17 cellular contexts compared by ENCODE assay signal in genomic region chrY:7728935-7729317, GRCh38.
DNase-seq lines count a peak whose midpoint lies in the region; ATAC-seq and TF ChIP-seq lines count a peak whose summit lies in the region.
"Had no signal": no experiment of that assay in that cellular context is flagged by ENCODE, and none has a peak within 500 bp of the region (broad histone marks: within the 10 kb centered on the region; RNA-seq: fewer than 3 reads in every experiment).

No MANE protein-coding gene starts in this region.

- H3K4me1 ChIP-seq in neutrophil (ENCODE audit: control insufficient read depth in 1 of 2, insufficient read depth in 1 of 2, low read depth in 1 of 2, low read length in 1 of 2) (peaks cover 0 to 84% of the 10 kb centered on the region in 2 experiments), thyroid gland (no peaks in the 10 kb centered on the region)

- peak overlapping the region; percentile 56 for H3K27ac Mint-ChIP-seq in activated naive CD4-positive, alpha-beta T cell treated with anti-CD3 and anti-CD28 coated beads for 36 hours
- H3K27ac Mint-ChIP-seq: CD8-positive, alpha-beta T cell had no signal

- peak overlapping the region; percentile 24; the same call in 1 of the 2 replicates for H3K27ac ChIP-seq in VCaP
- H3K27ac ChIP-seq in neutrophil = peak overlapping the region; percentile 82
- peak overlapping the region in 1 of 3 donors; percentile 65 for H3K27ac ChIP-seq in thyroid gland
- H3K27ac ChIP-seq: ovary had no signal

- intact Hi-C loops in activated naive CD4-positive, alpha-beta T cell treated with anti-CD3 and anti-CD28 coated beads for 36 hours (cut with micrococcal nuclease) = no loop called here
- intact Hi-C loops in thyroid gland (cut with DNase I) = no loop called here

- 30 to 45% methylated on average over 2 of the region's 2 CpGs for WGBS in thyroid gland, 2 donors

- no peaks in the 10 kb centered on the region for H3K36me3 Mint-ChIP-seq in activated naive CD4-positive, alpha-beta T cell treated with anti-CD3 and anti-CD28 coated beads for 36 hours (ENCODE audit: low read depth)
- H3K36me3 Mint-ChIP-seq: CD8-positive, alpha-beta T cell had no signal

- peaks cover 14% of the 10 kb centered on the region for H3K4me1 Mint-ChIP-seq in activated naive CD4-positive, alpha-beta T cell treated with anti-CD3 and anti-CD28 coated beads for 36 hours (ENCODE audit: low read depth)

- no peaks in the 10 kb centered on the region for H3K9me3 ChIP-seq in neutrophil
- H3K9me3 ChIP-seq in thyroid gland = no peaks in the 10 kb centered on the region
- H3K9me3 ChIP-seq: ovary had no signal

- CTCF ChIA-PET in activated naive CD4-positive, alpha-beta T cell treated with anti-CD3 and anti-CD28 coated beads for 36 hours (lab: Charles Lee) = no interaction called here

- H3K9me3 Mint-ChIP-seq in activated naive CD4-positive, alpha-beta T cell treated with anti-CD3 and anti-CD28 coated beads for 36 hours = no peaks in the 10 kb centered on the region
- H3K9me3 Mint-ChIP-seq: CD8-positive, alpha-beta T cell had no signal

- H3K27me3 Mint-ChIP-seq in activated naive CD4-positive, alpha-beta T cell treated with anti-CD3 and anti-CD28 coated beads for 36 hours (ENCODE audit: low read depth) = no peaks in the 10 kb centered on the region

- TF ChIP-seq CTCF in VCaP (conservative IDR thresholded peaks at IDR 0.05) = no peak
- no peak for TF ChIP-seq CTCF in neutrophil (IDR thresholded peaks at IDR 0.05)
- TF ChIP-seq CTCF in thyroid gland (IDR thresholded peaks at IDR 0.05) = no peak

- H3K4me3 Mint-ChIP-seq in activated naive CD4-positive, alpha-beta T cell treated with anti-CD3 and anti-CD28 coated beads for 36 hours = no peak overlapping the region
- H3K4me3 Mint-ChIP-seq: CD8-positive, alpha-beta T cell had no signal

- ATAC-seq in GM21786 (IDR thresholded peaks at IDR 0.05; ENCODE audit: unreplicated experiment) (no peak), GM19395 (IDR thresholded peaks at IDR 0.05; ENCODE audit: unreplicated experiment) (no peak)
- ATAC-seq: activated CD4-positive, CD25-positive, alpha-beta regulatory T cell treated with anti-CD3 and anti-CD28 coated beads, Interleukin-2, amount 50 U/mL, for 24 hours; CD8-positive, alpha-beta T cell had no signal

- DNase-seq in activated naive CD4-positive, alpha-beta T cell treated with anti-CD3 and anti-CD28 coated beads for 36 hours = peak; percentile 58
- DNase-seq in activated naive CD4-positive, alpha-beta T cell treated with Interleukin-2 at 50 U/mL for 16 hours = no peak
- peak; percentile 82 to 85 for DNase-seq in thyroid gland
- DNase-seq in SIG-M5 (lab: John Stamatoyannopoulos, UW) = no peak
- DNase-seq: activated T-cell treated with anti-CD3 and anti-CD28 coated beads, Interleukin-2, amount 50 U/mL, for 1 hour; CD8-positive, alpha-beta T cell; GOT3; KBM-7; NCI-H1092; ovary; T-helper 2 cell had no signal

- H3K27me3 ChIP-seq in neutrophil (no peaks in the 10 kb centered on the region), thyroid gland (no peaks in the 10 kb centered on the region)
- H3K27me3 ChIP-seq: ovary had no signal

- H3K4me3 ChIP-seq in neutrophil (ENCODE audit: low read depth in 1 of 2, low read length in 1 of 2) = no peak overlapping the region
- H3K4me3 ChIP-seq in thyroid gland (replicated peaks in 1 of 3) = no peak overlapping the region
- H3K4me3 ChIP-seq: ovary, skin epidermis had no signal

- no peak for TF ChIP-seq POLR2A in thyroid gland (IDR thresholded peaks at IDR 0.05)

- no peaks in the 10 kb centered on the region for H3K36me3 ChIP-seq in neutrophil
- H3K36me3 ChIP-seq in thyroid gland = no peaks in the 10 kb centered on the region
- H3K36me3 ChIP-seq: ovary had no signal

Comparison
In these comparisons a context has a peak if more than half of its experiments do, and no peak if none do; other contexts are left out.
1. DNase-seq: peak in activated naive CD4-positive, alpha-beta T cell treated with anti-CD3 and anti-CD28 coated beads for 36 hours (single experiment) and thyroid gland (2 of 2); none in activated naive CD4-positive, alpha-beta T cell treated with Interleukin-2 at 50 U/mL for 16 hours (single experiment) and SIG-M5 (single experiment).